Comparison of ENCODE assay signal across 7 cellular contexts in the genomic region with DNA sequence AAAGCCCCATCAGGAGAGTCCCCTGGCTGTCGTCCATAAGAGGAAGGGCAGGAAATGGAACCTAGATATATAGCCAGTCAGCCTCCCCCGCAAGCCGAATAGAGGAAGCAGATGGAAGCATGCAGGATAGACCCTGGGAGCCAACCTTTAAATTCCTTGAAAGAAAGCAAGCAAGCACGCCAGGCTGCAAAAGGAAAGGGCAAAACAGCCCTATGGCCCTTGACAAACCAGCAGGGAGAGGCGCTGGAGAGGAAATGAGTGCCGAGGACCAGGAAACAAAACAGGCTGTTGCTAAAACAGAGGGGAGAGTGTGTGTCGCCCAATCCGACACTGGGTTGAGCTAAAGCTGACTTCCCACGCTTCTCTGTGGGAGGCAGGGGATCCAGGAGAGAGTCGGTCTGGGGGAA.
DNase-seq lines count a peak whose midpoint lies in the region; ATAC-seq lines count a peak whose summit lies in the region.

No MANE protein-coding gene starts in this region.

- DNase-seq in activated naive CD8-positive, alpha-beta T cell treated with anti-CD3 and anti-CD28 coated beads, Interleukin-2, amount 10 ng/mL, durations not matched to agents 7 days and 5 days, result no peak
- peak; percentile 39 for DNase-seq in iPS-NIHi11 (ENCODE audit: low spot score)
- DNase-seq in HuH-7 (ENCODE audit: low spot score), result no peak
- DNase-seq in GF-D8 (lab: John Stamatoyannopoulos, UW), result no peak

- peaks cover 13% of the 10 kb centered on the region for H3K4me1 ChIP-seq in HUES64 (ENCODE audit: insufficient read depth, low read length)

- H3K4me1 Mint-ChIP-seq in activated naive CD8-positive, alpha-beta T cell treated with anti-CD3 and anti-CD28 coated beads, Interleukin-2, amount 10 ng/mL, durations not matched to agents 7 days and 5 days, result peaks cover 6% of the 10 kb centered on the region
- H3K4me1 Mint-ChIP-seq in stimulated activated naive CD8-positive, alpha-beta T cell treated with anti-CD3 and anti-CD28 coated beads, Interleukin-15, Interleukin-2, amounts not matched to agents 100 ng/mL and 50 ng/mL, for 24 hours (ENCODE audit: low read depth), result peaks cover 12% of the 10 kb centered on the region
- H3K4me1 Mint-ChIP-seq in activated T-helper 17 cell treated with anti-CD3 and anti-CD28 coated beads, Interleukin-2, amount 50 U/mL, for 72 hours, result no peaks in the 10 kb centered on the region

- H3K27ac Mint-ChIP-seq in activated naive CD8-positive, alpha-beta T cell treated with anti-CD3 and anti-CD28 coated beads, Interleukin-2, amount 10 ng/mL, durations not matched to agents 7 days and 5 days, result no peak overlapping the region
- H3K27ac Mint-ChIP-seq in stimulated activated naive CD8-positive, alpha-beta T cell treated with anti-CD3 and anti-CD28 coated beads, Interleukin-15, Interleukin-2, amounts not matched to agents 100 ng/mL and 50 ng/mL, for 24 hours, result no peak overlapping the region
- H3K27ac Mint-ChIP-seq in activated T-helper 17 cell treated with anti-CD3 and anti-CD28 coated beads, Interleukin-2, amount 50 U/mL, for 72 hours, result no peak overlapping the region

- ATAC-seq in activated naive CD8-positive, alpha-beta T cell treated with anti-CD3 and anti-CD28 coated beads, Interleukin-2, amount 10 ng/mL, durations not matched to agents 7 days and 5 days (ENCODE audit: low read depth), result no peak
- ATAC-seq in activated T-helper 17 cell treated with anti-CD3 and anti-CD28 coated beads, Interleukin-2, amount 50 U/mL, for 72 hours (replicated peaks), result no peak

- H3K36me3 ChIP-seq in HUES64 (ENCODE audit: insufficient read depth, low read length), result no peaks in the 10 kb centered on the region

- 0 out of 2 replicates have a peak overlapping the region, but pooled peaks have one; percentile 11 for H3K4me3 ChIP-seq in HUES64 (ENCODE audit: low read length)

- no peaks in the 10 kb centered on the region for H3K9me3 Mint-ChIP-seq in activated naive CD8-positive, alpha-beta T cell treated with anti-CD3 and anti-CD28 coated beads, Interleukin-2, amount 10 ng/mL, durations not matched to agents 7 days and 5 days
- H3K9me3 Mint-ChIP-seq in stimulated activated naive CD8-positive, alpha-beta T cell treated with anti-CD3 and anti-CD28 coated beads, Interleukin-15, Interleukin-2, amounts not matched to agents 100 ng/mL and 50 ng/mL, for 24 hours, result no peaks in the 10 kb centered on the region
- H3K9me3 Mint-ChIP-seq in activated T-helper 17 cell treated with anti-CD3 and anti-CD28 coated beads, Interleukin-2, amount 50 U/mL, for 72 hours, result peaks cover 3% of the 10 kb centered on the region

- H3K27me3 Mint-ChIP-seq in activated naive CD8-positive, alpha-beta T cell treated with anti-CD3 and anti-CD28 coated beads, Interleukin-2, amount 10 ng/mL, durations not matched to agents 7 days and 5 days, result peaks cover 11% of the 10 kb centered on the region
- peaks cover 18% of the 10 kb centered on the region for H3K27me3 Mint-ChIP-seq in stimulated activated naive CD8-positive, alpha-beta T cell treated with anti-CD3 and anti-CD28 coated beads, Interleukin-15, Interleukin-2, amounts not matched to agents 100 ng/mL and 50 ng/mL, for 24 hours
- H3K27me3 Mint-ChIP-seq in activated T-helper 17 cell treated with anti-CD3 and anti-CD28 coated beads, Interleukin-2, amount 50 U/mL, for 72 hours, result peaks cover 23% of the 10 kb centered on the region

- 0 out of 2 replicates have a peak overlapping the region, but pooled peaks have one; percentile 34 for H3K27ac ChIP-seq in HUES64 (ENCODE audit: low read depth, low read length)

- no peaks in the 10 kb centered on the region for H3K27me3 ChIP-seq in HUES64 (ENCODE audit: insufficient read depth, low read length)

- H3K9me3 ChIP-seq in HUES64 (ENCODE audit: insufficient read depth, low read depth, low read length), result no peaks in the 10 kb centered on the region

- WGBS in HUES64, result 49% methylated on average over 10 of the region's 10 CpGs

- no peaks in the 10 kb centered on the region for H3K36me3 Mint-ChIP-seq in activated naive CD8-positive, alpha-beta T cell treated with anti-CD3 and anti-CD28 coated beads, Interleukin-2, amount 10 ng/mL, durations not matched to agents 7 days and 5 days
- no peaks in the 10 kb centered on the region for H3K36me3 Mint-ChIP-seq in stimulated activated naive CD8-positive, alpha-beta T cell treated with anti-CD3 and anti-CD28 coated beads, Interleukin-15, Interleukin-2, amounts not matched to agents 100 ng/mL and 50 ng/mL, for 24 hours (ENCODE audit: low read depth)
- H3K36me3 Mint-ChIP-seq in activated T-helper 17 cell treated with anti-CD3 and anti-CD28 coated beads, Interleukin-2, amount 50 U/mL, for 72 hours (ENCODE audit: low read depth), result no peaks in the 10 kb centered on the region

- peak overlapping the region; percentile 17 for H3K4me3 Mint-ChIP-seq in activated naive CD8-positive, alpha-beta T cell treated with anti-CD3 and anti-CD28 coated beads, Interleukin-2, amount 10 ng/mL, durations not matched to agents 7 days and 5 days
- H3K4me3 Mint-ChIP-seq in stimulated activated naive CD8-positive, alpha-beta T cell treated with anti-CD3 and anti-CD28 coated beads, Interleukin-15, Interleukin-2, amounts not matched to agents 100 ng/mL and 50 ng/mL, for 24 hours, result peak overlapping the region; percentile 47
- H3K4me3 Mint-ChIP-seq in activated T-helper 17 cell treated with anti-CD3 and anti-CD28 coated beads, Interleukin-2, amount 50 U/mL, for 72 hours, result no peak overlapping the region

- POLR2A ChIA-PET in activated naive CD8-positive, alpha-beta T cell treated with anti-CD3 and anti-CD28 coated beads, Interleukin-2, amount 10 ng/mL, durations not matched to agents 7 days and 5 days (lab: Charles Lee), result no interaction called here

- no peak overlapping the region for H3K9ac ChIP-seq in HUES64 (ENCODE audit: low read depth, low read length)
